In the genomic region with DNA sequence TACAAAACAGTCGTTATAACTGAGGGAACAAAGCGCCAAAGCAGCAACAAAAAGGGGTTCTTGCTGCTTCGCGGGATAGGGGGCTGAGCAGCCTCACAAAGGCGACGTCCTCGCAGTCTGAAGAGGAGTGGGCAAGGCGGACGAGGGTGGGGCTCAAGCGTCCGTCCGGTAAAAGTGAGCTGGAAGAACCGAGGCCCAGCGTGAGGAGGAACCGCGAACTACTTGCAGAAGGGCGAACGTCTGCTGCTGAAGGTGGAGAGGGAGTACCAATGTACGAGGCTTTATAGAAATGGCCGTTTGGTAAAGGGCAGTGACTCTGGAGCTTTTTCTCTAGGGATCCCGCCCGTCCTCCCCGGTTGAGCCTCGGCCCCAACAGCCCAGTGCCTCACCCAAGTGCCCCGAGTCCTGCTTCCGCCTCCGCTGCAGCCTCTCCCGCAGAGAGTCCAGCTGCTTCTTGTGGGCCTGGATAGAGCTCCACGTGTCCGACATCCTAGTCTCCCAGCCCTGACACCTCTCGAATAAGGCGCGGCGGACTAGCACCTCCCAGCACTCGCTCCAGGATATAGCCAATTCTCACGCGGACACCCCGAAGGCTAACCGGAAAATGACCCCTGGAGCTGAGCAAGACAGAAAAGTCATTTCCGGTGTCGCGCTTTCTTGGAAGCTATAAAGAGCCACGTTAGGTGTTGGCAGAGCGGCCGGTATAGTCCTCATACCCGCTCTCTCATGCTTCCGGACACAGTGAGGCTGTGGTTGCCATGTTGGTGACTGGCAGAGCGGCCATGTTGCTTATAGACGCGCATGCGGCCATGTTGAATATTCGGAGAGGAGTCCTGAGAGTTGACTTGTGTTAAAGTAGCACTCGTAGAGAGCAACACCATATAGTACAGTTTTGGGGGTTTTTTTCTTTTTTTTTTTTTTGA, we compare ENCODE assay signal across 8 cellular contexts. TPM values are rescaled to one million over a fixed set of nuclear protein-coding genes. Genes with fewer than 3 reads are reported as not detected.
A peak's percentile ranks its signal among the peaks of the same experiment; 100 is the strongest.
DNase-seq lines count a peak whose midpoint lies in the region; ATAC-seq and TF ChIP-seq lines count a peak whose summit lies in the region.

A gene (minus strand): TSS at position 606 of the 923 bp plus-strand sequence. CDS start 117 bp downstream, at position 489.

- H3K4me3 ChIP-seq in KMS-11 (IDR thresholded peaks at IDR 0.05; ENCODE audit: insufficient read depth, low read depth, low read length): no peak within 1 kb of the TSS
- H3K4me3 ChIP-seq in Peyer's patch: peak within 1 kb of the TSS; percentile 63 to 91 (median 85)
- H3K4me3 ChIP-seq in muscle layer of colon (ENCODE audit: low read depth in 1 of 2, low read length in 2 of 2): peak within 1 kb of the TSS; percentile 95 to 96

- H3K27ac ChIP-seq in KMS-11: peak within 1 kb of the TSS; percentile 72
- peak within 1 kb of the TSS; percentile 79 to 87 (median 84) for H3K27ac ChIP-seq in Peyer's patch
- H3K27ac ChIP-seq in muscle layer of colon (ENCODE audit: low read depth, low read length): peak within 1 kb of the TSS; percentile 59

- DNase-seq in DMS53 treated with DMSO at 0.1 percent for 48 hours (lab: John Stamatoyannopoulos, UW; ENCODE audit: unreplicated experiment) (peak; percentile 76), Peyer's patch (peak; percentile 91 to 99 (median 93))
- DNase-seq in activated T-cell treated with anti-CD3 and anti-CD28 coated beads, Interleukin-2, amount 50 U/mL, for 48 hours: peak; percentile 92 to 93
- peak; percentile 75 for DNase-seq in stimulated activated CD8-positive, alpha-beta memory T cell treated with anti-CD3 and anti-CD28 coated beads, Interleukin-7, amount 100 ng/mL, for 24 hours (ENCODE audit: low read depth)

- H3K4me1 ChIP-seq in KMS-11 (ENCODE audit: low read depth, poor library complexity, severe bottlenecking) (peaks cover 15% of the 10 kb centered on the region), Peyer's patch (peaks cover 0 to 14% (median 4%) of the 10 kb centered on the region in 4 donors), muscle layer of colon (ENCODE audit: insufficient read depth, low read length) (peaks cover 14% of the 10 kb centered on the region)

- TF ChIP-seq CTCF in KMS-11 (conservative IDR thresholded peaks at IDR 0.05; ENCODE audit: low read depth, low read length) (no peak), Peyer's patch (IDR thresholded peaks at IDR 0.05) (no peak)

- ATAC-seq in GM21737 (IDR thresholded peaks at IDR 0.05; ENCODE audit: unreplicated experiment) (peak; percentile 95), esophagus mucosa (peak; percentile 100)

- H3K9me3 ChIP-seq in Peyer's patch (no peaks in the 10 kb centered on the region), muscle layer of colon (ENCODE audit: low read length) (no peaks in the 10 kb centered on the region)

- peak within 1 kb of the TSS; percentile 88 for H3K9ac ChIP-seq in KMS-11
- peak within 1 kb of the TSS; percentile 66 for H3K9ac ChIP-seq in muscle layer of colon (ENCODE audit: low read length)

- no peaks in the 10 kb centered on the region for H3K27me3 ChIP-seq in KMS-11 (ENCODE audit: insufficient read depth, low read depth)
- H3K27me3 ChIP-seq in Peyer's patch: no peaks in the 10 kb centered on the region
- no peaks in the 10 kb centered on the region for H3K27me3 ChIP-seq in muscle layer of colon (ENCODE audit: control insufficient read depth in 1 of 2, insufficient read depth in 2 of 2, low read length in 2 of 2)

- no peaks in the 10 kb centered on the region for H3K36me3 ChIP-seq in KMS-11 (ENCODE audit: insufficient read depth)
- peaks cover 0 to 10% (median 0%) of the 10 kb centered on the region in 3 donors for H3K36me3 ChIP-seq in Peyer's patch
- no peaks in the 10 kb centered on the region for H3K36me3 ChIP-seq in muscle layer of colon (ENCODE audit: insufficient read depth, low read length)

- peak within 1 kb of the TSS; percentile 67 for H2AFZ ChIP-seq in KMS-11 (ENCODE audit: low read depth)

- no peaks in the 10 kb centered on the region for H4K20me1 ChIP-seq in KMS-11 (ENCODE audit: insufficient read depth)

- peak; percentile 14 to 51 for TF ChIP-seq POLR2A in Peyer's patch (IDR thresholded peaks at IDR 0.05)

- peaks cover 46% of the 10 kb centered on the region for H3K79me2 ChIP-seq in KMS-11 (ENCODE audit: insufficient read depth, low read depth)

- H3K4me2 ChIP-seq in KMS-11: peak within 1 kb of the TSS; percentile 95

RNA-seq across cellular contexts. Expression of the gene that starts here (rescaled TPM):
- 100 to 1,000 TPM in 1 of 4 donors, 10 to 100 TPM in 3; 32.9 to 130 (median 44.3) TPM for total RNA-seq in Peyer's patch
- total RNA-seq in esophagus mucosa: 20.9 TPM
